11 cellular contexts compared by ENCODE assay signal in genomic region chr10:101166430-101166829, GRCh38. TPM values are rescaled to one million over a fixed set of nuclear protein-coding genes. Genes with fewer than 3 reads are reported as not detected.
"Had no signal": no experiment of that assay in that cellular context is flagged by ENCODE, and none has a peak within 500 bp of the region (broad histone marks: within the 10 kb centered on the region; RNA-seq: fewer than 3 reads in every experiment).

No MANE protein-coding gene starts in this region.

- H3K27ac ChIP-seq: GM23248 had no signal

- H3K9ac ChIP-seq: GM23248 had no signal

- H3K4me2 ChIP-seq: GM23338 had no signal

- DNase-seq: GM23248, GOT3, H7, H9, HCEC 1CT, HFFc6 had no signal

- H3K9me3 ChIP-seq: HAP-1 had no signal

- H2AFZ ChIP-seq: GM23248, GM23338 had no signal

- H3K36me3 ChIP-seq: HAP-1 had no signal

- ATAC-seq: GM23338, HCT116 had no signal

- H3K4me3 ChIP-seq: GM23248, GM23338, HAP-1 had no signal

RNA-seq across cellular contexts. Expression of gene TLX1, which starts 35.3 kb away (rescaled TPM):
- total RNA-seq: GM23248, GM23338, H1, H4, H7, H9, HFFc6 had no signal
- polyA plus RNA-seq: GM23248, GM23338, H1 had no signal
